Comparison of ENCODE assay signal across 9 cellular contexts in the genomic region with DNA sequence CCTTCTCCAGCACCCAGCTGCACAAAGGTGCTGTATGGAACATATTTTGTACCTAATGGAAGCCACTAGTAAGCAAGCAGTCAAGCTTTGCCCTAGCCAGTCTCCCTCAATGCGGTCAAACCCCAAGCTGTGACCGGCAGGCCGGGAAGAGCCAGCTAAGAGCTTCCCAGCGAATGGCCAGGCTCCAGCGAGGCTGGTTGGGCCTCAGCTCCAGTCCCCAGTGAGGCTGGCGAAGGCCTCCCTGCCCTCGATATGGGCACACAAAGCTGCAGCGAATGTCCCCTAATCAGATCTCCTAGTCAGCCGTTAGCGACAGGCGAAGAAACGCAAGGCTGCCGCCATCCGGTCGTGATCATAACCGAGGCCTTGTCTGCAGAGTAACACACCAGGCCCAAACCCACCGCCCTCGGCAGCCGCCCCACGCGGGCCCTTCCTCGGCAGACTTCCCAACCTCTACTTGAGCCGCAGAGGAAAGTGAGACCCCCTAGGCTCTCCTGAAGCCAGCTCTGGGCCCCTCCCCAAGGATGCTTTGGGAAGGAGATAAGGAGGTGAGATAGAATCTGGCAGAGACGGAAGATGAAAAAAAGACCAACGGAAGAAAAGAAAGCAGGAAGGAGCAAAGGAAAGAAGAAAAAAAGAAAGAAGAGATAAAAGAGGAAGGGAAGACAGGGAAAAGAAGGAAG. TPM values are rescaled to one million over a fixed set of nuclear protein-coding genes. Genes with fewer than 3 reads are reported as not detected.
DNase-seq lines count a peak whose midpoint lies in the region; ATAC-seq and TF ChIP-seq lines count a peak whose summit lies in the region.
"Had no signal": no experiment of that assay in that cellular context is flagged by ENCODE, and none has a peak within 500 bp of the region (broad histone marks: within the 10 kb centered on the region; RNA-seq: fewer than 3 reads in every experiment).

No MANE protein-coding gene starts in this region.

- no TSS peak for BruUV-seq in Calu3 (replicated peaks; lab: Mats Ljungman, UMichigan)

- H3K27me3 Mint-ChIP-seq in Calu3 (ENCODE audit: unreplicated experiment), result no peaks in the 10 kb centered on the region
- peaks cover 59% of the 10 kb centered on the region for H3K27me3 Mint-ChIP-seq in activated naive CD4-positive, alpha-beta T cell treated with anti-CD3 and anti-CD28 coated beads, Interleukin-2, amount 50 U/mL, for 24 hours
- H3K27me3 Mint-ChIP-seq in natural killer cell treated with Interleukin-12 subunit alpha and Interleukin-12 subunit beta and Interleukin-15 and Interleukin-18, amount 100 ng/mL, for 72 hours, result peaks cover 53 to 64% of the 10 kb centered on the region in 2 donors

- H3K4me3 Mint-ChIP-seq in Calu3 (ENCODE audit: low read depth, unreplicated experiment), result peak overlapping the region; percentile 92
- H3K4me3 Mint-ChIP-seq in activated naive CD4-positive, alpha-beta T cell treated with anti-CD3 and anti-CD28 coated beads, Interleukin-2, amount 50 U/mL, for 24 hours, result peak overlapping the region; percentile 55
- H3K4me3 Mint-ChIP-seq in natural killer cell treated with Interleukin-12 subunit alpha and Interleukin-12 subunit beta and Interleukin-15 and Interleukin-18, amount 100 ng/mL, for 72 hours, result peak overlapping the region; percentile 90

- H3K36me3 ChIP-seq in testis (ENCODE audit: low read depth, missing control alignments), result no peaks in the 10 kb centered on the region

- CTCF ChIA-PET in Calu3 (lab: Charles Lee), result interaction anchor here (1.0 to 1.5 kb wide), 2 partner anchors 11 to 18 kb away, joined by 5 to 6 read pairs; no protein-coding TSS in a partner anchor

- intact Hi-C loops in Calu3 (cut with micrococcal nuclease; ENCODE audit: unreplicated experiment), result no loop called here
- intact Hi-C loops in testis (cut with DNase I; ENCODE audit: low total_unique reads), result loop anchor here (10.0 kb wide), 1 partner anchor 794 kb away; no protein-coding TSS in a partner anchor

- peak in 1 of 2 donors; percentile 35 for ATAC-seq in natural killer cell treated with Interleukin-12 subunit alpha and Interleukin-12 subunit beta and Interleukin-15 and Interleukin-18, amount 100 ng/mL, for 72 hours

- H3K36me3 Mint-ChIP-seq in Calu3 (ENCODE audit: insufficient read depth, unreplicated experiment), result peaks cover 33% of the 10 kb centered on the region
- H3K36me3 Mint-ChIP-seq in activated naive CD4-positive, alpha-beta T cell treated with anti-CD3 and anti-CD28 coated beads, Interleukin-2, amount 50 U/mL, for 24 hours, result peaks cover 3% of the 10 kb centered on the region
- peaks cover 12% of the 10 kb centered on the region for H3K36me3 Mint-ChIP-seq in natural killer cell treated with Interleukin-12 subunit alpha and Interleukin-12 subunit beta and Interleukin-15 and Interleukin-18, amount 100 ng/mL, for 72 hours

- H3K27me3 ChIP-seq in testis, result peaks cover 4% of the 10 kb centered on the region
- H3K27me3 ChIP-seq: SJCRH30 had no signal

- H3K4me1 Mint-ChIP-seq in Calu3 (ENCODE audit: low read depth, unreplicated experiment), result peaks cover 37% of the 10 kb centered on the region
- H3K4me1 Mint-ChIP-seq in activated naive CD4-positive, alpha-beta T cell treated with anti-CD3 and anti-CD28 coated beads, Interleukin-2, amount 50 U/mL, for 24 hours, result peaks cover 36% of the 10 kb centered on the region
- H3K4me1 Mint-ChIP-seq in natural killer cell treated with Interleukin-12 subunit alpha and Interleukin-12 subunit beta and Interleukin-15 and Interleukin-18, amount 100 ng/mL, for 72 hours (ENCODE audit: low read depth in 2 of 2), result peaks cover 38 to 51% of the 10 kb centered on the region in 2 donors

- WGBS in testis, 2 donors, result 25 to 30% methylated on average over 12 to 25 of the region's 25 CpGs

- no peaks in the 10 kb centered on the region for H3K9me3 ChIP-seq in testis
- H3K9me3 ChIP-seq: SJCRH30 had no signal

- DNase-seq in Calu3 (no peak), HT1080 (ENCODE audit: low read depth) (peak; percentile 71), inferior parietal cortex (ENCODE audit: extremely low spot score) (no peak), HPDE6-E6E7 (ENCODE audit: extremely low spot score) (no peak), testis (no peak)
- no peak for DNase-seq in natural killer cell treated with Interleukin-12 subunit alpha and Interleukin-12 subunit beta and Interleukin-15 and Interleukin-18, amount 100 ng/mL, for 72 hours (ENCODE audit: low spot score)
- DNase-seq in effector CD4-positive, alpha-beta T cell, result no peak
- DNase-seq: SJCRH30 had no signal

- H3K9me3 Mint-ChIP-seq in Calu3 (ENCODE audit: low read depth, unreplicated experiment), result no peaks in the 10 kb centered on the region
- no peaks in the 10 kb centered on the region for H3K9me3 Mint-ChIP-seq in activated naive CD4-positive, alpha-beta T cell treated with anti-CD3 and anti-CD28 coated beads, Interleukin-2, amount 50 U/mL, for 24 hours
- no peaks in the 10 kb centered on the region for H3K9me3 Mint-ChIP-seq in natural killer cell treated with Interleukin-12 subunit alpha and Interleukin-12 subunit beta and Interleukin-15 and Interleukin-18, amount 100 ng/mL, for 72 hours

- no peak overlapping the region for H3K27ac ChIP-seq in testis
- H3K27ac ChIP-seq: SJCRH30 had no signal

- no peak for TF ChIP-seq CTCF in Calu3 (IDR thresholded peaks at IDR 0.05; ENCODE audit: unreplicated experiment)
- no peak for TF ChIP-seq CTCF in testis (IDR thresholded peaks at IDR 0.05)

- H3K27ac Mint-ChIP-seq in Calu3 (ENCODE audit: unreplicated experiment), result peak overlapping the region; percentile 6
- peak overlapping the region; percentile 8 for H3K27ac Mint-ChIP-seq in activated naive CD4-positive, alpha-beta T cell treated with anti-CD3 and anti-CD28 coated beads, Interleukin-2, amount 50 U/mL, for 24 hours
- peak overlapping the region; percentile 16 to 74 for H3K27ac Mint-ChIP-seq in natural killer cell treated with Interleukin-12 subunit alpha and Interleukin-12 subunit beta and Interleukin-15 and Interleukin-18, amount 100 ng/mL, for 72 hours

- H3K4me1 ChIP-seq in testis, result peaks cover 13% of the 10 kb centered on the region

- no peak for TF ChIP-seq POLR2A in testis (IDR thresholded peaks at IDR 0.05)

- no peak overlapping the region for H3K4me3 ChIP-seq in testis
- H3K4me3 ChIP-seq: SJCRH30 had no signal

RNA-seq across cellular contexts. Expression of a gene that starts 3.1 kb away (rescaled TPM):
- total RNA-seq in Calu3 (2022) (1.7 and 2.5 TPM in 2 replicates), testis (under 1 TPM; 0.25 to 0.39 TPM)
- 33.8 and 45.8 TPM in 2 replicates for total RNA-seq in HT1080 (2014; rRNA removed; shearing (Covaris generic))
- 51.8 and 53.3 TPM in 2 replicates for polyA plus RNA-seq in HT1080 (2015; cell fraction: cytosol; rRNA removed)
- polyA plus RNA-seq in HT1080 (2015; cell fraction: nucleus; rRNA removed), result 78.8 and 88.3 TPM in 2 replicates
- total RNA-seq in natural killer cell treated with Interleukin-12 subunit alpha and Interleukin-12 subunit beta and Interleukin-15 and Interleukin-18, amount 100 ng/mL, for 72 hours, result 1 to 10 TPM in 1 of 2 donors, not detected in 1; 2.4 TPM
- polyA plus RNA-seq in testis (ENCODE audit: insufficient read depth, low read depth, low replicate concordance), result 1.0 TPM

RNA-seq across cellular contexts. Expression of a gene that starts 5.7 kb away (rescaled TPM):
- 11.8 and 12.1 TPM in 2 replicates for total RNA-seq in Calu3 (2022)
- 22.7 and 29.3 TPM in 2 replicates for total RNA-seq in HT1080 (2014; rRNA removed; shearing (Covaris generic))
- 23.2 and 26.9 TPM in 2 replicates for polyA plus RNA-seq in HT1080 (2015; cell fraction: cytosol; rRNA removed)
- polyA plus RNA-seq in HT1080 (2015; cell fraction: nucleus; rRNA removed), result 13.9 and 15.3 TPM in 2 replicates
- total RNA-seq in natural killer cell treated with Interleukin-12 subunit alpha and Interleukin-12 subunit beta and Interleukin-15 and Interleukin-18, amount 100 ng/mL, for 72 hours, result 1 to 10 TPM in 1 of 2 donors, under 1 TPM in 1; 0.88 to 1.3 TPM
- total RNA-seq in testis, result 1 to 10 TPM in 1 of 2 donors, under 1 TPM in 1; 0.31 to 1.8 TPM
- polyA plus RNA-seq in testis (ENCODE audit: insufficient read depth, low read depth, low replicate concordance), result 1.6 TPM

RNA-seq across cellular contexts. Expression of a gene that starts 11.9 kb away (rescaled TPM):
- not detected in 2 replicates for total RNA-seq in Calu3 (2022)
- total RNA-seq in HT1080 (2014; rRNA removed; shearing (Covaris generic)), result not detected in 2 replicates
- 0.41 and 1.0 TPM in 2 replicates for polyA plus RNA-seq in HT1080 (2015; cell fraction: cytosol; rRNA removed)
- 0.07 and 0.34 TPM in 2 replicates for polyA plus RNA-seq in HT1080 (2015; cell fraction: nucleus; rRNA removed)
- total RNA-seq in natural killer cell treated with Interleukin-12 subunit alpha and Interleukin-12 subunit beta and Interleukin-15 and Interleukin-18, amount 100 ng/mL, for 72 hours, result under 1 TPM in 1 of 2 donors, not detected in 1; 0.20 TPM
- 1 to 10 TPM; 3.1 to 7.8 TPM for total RNA-seq in testis
- polyA plus RNA-seq in testis (ENCODE audit: insufficient read depth, low read depth, low replicate concordance), result 13.1 TPM

RNA-seq across cellular contexts. Expression of a gene that starts 16.0 kb away (rescaled TPM):
- total RNA-seq in Calu3 (2022) (15.9 and 20.9 TPM in 2 replicates), testis (1 to 10 TPM in 1 of 2 donors, under 1 TPM in 1; 0.93 to 2.4 TPM)
- total RNA-seq in HT1080 (2014; rRNA removed; shearing (Covaris generic)), result not detected in 2 replicates
- polyA plus RNA-seq in HT1080 (2015; cell fraction: cytosol; rRNA removed), result 0.12 and 0.26 TPM in 2 replicates
- polyA plus RNA-seq in HT1080 (2015; cell fraction: nucleus; rRNA removed), result 0.39 and 0.65 TPM in 2 replicates
- not detected for total RNA-seq in natural killer cell treated with Interleukin-12 subunit alpha and Interleukin-12 subunit beta and Interleukin-15 and Interleukin-18, amount 100 ng/mL, for 72 hours
- polyA plus RNA-seq in testis (ENCODE audit: insufficient read depth, low read depth, low replicate concordance), result 2.8 TPM

RNA-seq across cellular contexts. Expression of a gene that starts 16.6 kb away (rescaled TPM):
- 0.39 and 0.54 TPM in 2 replicates for total RNA-seq in Calu3 (2022)
- total RNA-seq in HT1080 (2014; rRNA removed; shearing (Covaris generic)), result not detected in 2 replicates
- polyA plus RNA-seq in HT1080 (2015; cell fraction: cytosol; rRNA removed), result not detected in 2 replicates
- not detected in 2 replicates for polyA plus RNA-seq in HT1080 (2015; cell fraction: nucleus; rRNA removed)
- total RNA-seq in natural killer cell treated with Interleukin-12 subunit alpha and Interleukin-12 subunit beta and Interleukin-15 and Interleukin-18, amount 100 ng/mL, for 72 hours, result under 1 TPM; 0.20 to 0.76 TPM
- under 1 TPM in 1 of 2 donors, not detected in 1; 0.25 TPM for total RNA-seq in testis
- polyA plus RNA-seq in testis (ENCODE audit: insufficient read depth, low read depth, low replicate concordance), result 0.96 TPM
